In genomic region chr3:140050396-140050795, GRCh38 we compare ENCODE assay signal across 30 cellular contexts.
"Had no signal": no experiment of that assay in that cellular context is flagged by ENCODE, and none has a peak within 500 bp of the region (broad histone marks: within the 10 kb centered on the region; RNA-seq: fewer than 3 reads in every experiment).

No MANE protein-coding gene starts in this region.

- H3K9me3 Mint-ChIP-seq: activated CD4-positive, alpha-beta memory T cell treated with anti-CD3 and anti-CD28 coated beads for 36 hours; activated naive CD8-positive, alpha-beta T cell treated with anti-CD3 and anti-CD28 coated beads for 36 hours; activated naive CD8-positive, alpha-beta T cell treated with anti-CD3 and anti-CD28 coated beads, Interleukin-2, amount 50 U/mL, for 24 hours; activated T-helper 1 cell treated with anti-CD3 and anti-CD28 coated beads, Interleukin-12 subunit alpha, Interleukin-12 subunit beta, Interleukin-2, Interleukin-4 antibody, amounts not matched to agents 30 ng/mL and 10 ng/mL and 1 ng/mL, durations not matched to agents 14 hours and 24 hours and 36 hours; activated T-helper 2 cell treated with anti-CD3 and anti-CD28 coated beads, Interferon-gamma antibody, Interleukin-2, Interleukin-4, amounts not matched to agents 10 μg/mL and 5 μg/mL and 100 μg/mL, durations not matched to agents 14 hours and 24 hours and 36 hours had no signal

- H3K4me1 Mint-ChIP-seq: activated CD4-positive, alpha-beta T cell treated with anti-CD3 and anti-CD28 coated beads for 36 hours; activated CD4-positive, alpha-beta T cell treated with anti-CD3 and anti-CD28 coated beads, Interleukin-2, amount 10 ng/mL, durations not matched to agents 24 days and 14 days; activated CD8-positive, alpha-beta memory T cell treated with anti-CD3 and anti-CD28 coated beads, Interleukin-2, amount 10 ng/mL, durations not matched to agents 7 days and 5 days; activated naive CD4-positive, alpha-beta T cell treated with anti-CD3 and anti-CD28 coated beads, Interleukin-2, amount 50 U/mL, for 24 hours; activated naive CD8-positive, alpha-beta T cell treated with anti-CD3 and anti-CD28 coated beads for 36 hours; activated naive CD8-positive, alpha-beta T cell treated with anti-CD3 and anti-CD28 coated beads, Interleukin-2, amount 50 U/mL, for 24 hours had no signal

- H3K4me3 ChIP-seq: adrenal gland, body of pancreas, coronary artery, dorsolateral prefrontal cortex, esophagus squamous epithelium, gastroesophageal sphincter had no signal

- H3K36me3 ChIP-seq: adrenal gland, esophagus squamous epithelium, gastroesophageal sphincter had no signal

- H3K9me3 ChIP-seq: adrenal gland, body of pancreas, esophagus squamous epithelium, gastroesophageal sphincter had no signal

- ATAC-seq: activated CD4-positive, alpha-beta T cell treated with anti-CD3 and anti-CD28 coated beads for 36 hours; activated CD8-positive, alpha-beta memory T cell treated with anti-CD3 and anti-CD28 coated beads, Interleukin-2, amount 10 ng/mL, durations not matched to agents 7 days and 5 days; activated CD8-positive, alpha-beta T cell treated with anti-CD3 and anti-CD28 coated beads, Interleukin-2, amount 10 ng/mL, durations not matched to agents 7 days and 5 days; activated naive CD8-positive, alpha-beta T cell treated with anti-CD3 and anti-CD28 coated beads, Interleukin-2, amount 50 U/mL, for 24 hours; body of pancreas; gastroesophageal sphincter had no signal

- H3K36me3 Mint-ChIP-seq: activated CD4-positive, alpha-beta memory T cell treated with anti-CD3 and anti-CD28 coated beads for 36 hours; activated CD8-positive, alpha-beta memory T cell treated with anti-CD3 and anti-CD28 coated beads, Interleukin-2, amount 10 ng/mL, durations not matched to agents 7 days and 5 days; activated naive CD4-positive, alpha-beta T cell treated with anti-CD3 and anti-CD28 coated beads, Interleukin-2, amount 50 U/mL, for 24 hours; activated naive CD8-positive, alpha-beta T cell treated with anti-CD3 and anti-CD28 coated beads for 36 hours had no signal

- H3K4me1 ChIP-seq: adrenal gland, esophagus squamous epithelium, gastroesophageal sphincter had no signal

- H3K27me3 Mint-ChIP-seq: activated CD4-positive, alpha-beta T cell treated with anti-CD3 and anti-CD28 coated beads, Interleukin-2, amount 10 ng/mL, durations not matched to agents 24 days and 14 days; activated CD8-positive, alpha-beta memory T cell treated with anti-CD3 and anti-CD28 coated beads, Interleukin-2, amount 10 ng/mL, durations not matched to agents 7 days and 5 days; dendritic cell treated with granulocyte-macrophage colony-stimulating factor and Interleukin-4, amounts not matched to agents 40 ng/mL and 50 ng/mL, for 4 days had no signal

- H3K4me3 Mint-ChIP-seq: activated CD4-positive, alpha-beta memory T cell treated with anti-CD3 and anti-CD28 coated beads for 36 hours; activated CD4-positive, alpha-beta T cell treated with anti-CD3 and anti-CD28 coated beads for 36 hours; activated CD4-positive, alpha-beta T cell treated with anti-CD3 and anti-CD28 coated beads, Interleukin-2, amount 10 ng/mL, durations not matched to agents 24 days and 14 days; activated CD8-positive, alpha-beta memory T cell treated with anti-CD3 and anti-CD28 coated beads, Interleukin-2, amount 10 ng/mL, durations not matched to agents 7 days and 5 days; activated CD8-positive, alpha-beta T cell treated with anti-CD3 and anti-CD28 coated beads, Interleukin-2, amount 10 ng/mL, durations not matched to agents 7 days and 5 days; activated naive CD4-positive, alpha-beta T cell treated with anti-CD3 and anti-CD28 coated beads for 36 hours; activated naive CD4-positive, alpha-beta T cell treated with anti-CD3 and anti-CD28 coated beads, Interleukin-2, amount 50 U/mL, for 24 hours; activated naive CD8-positive, alpha-beta T cell treated with anti-CD3 and anti-CD28 coated beads for 36 hours; activated naive CD8-positive, alpha-beta T cell treated with anti-CD3 and anti-CD28 coated beads, Interleukin-2, amount 50 U/mL, for 24 hours; activated T-helper 1 cell treated with anti-CD3 and anti-CD28 coated beads, Interleukin-12 subunit alpha, Interleukin-12 subunit beta, Interleukin-2, Interleukin-4 antibody, amounts not matched to agents 30 ng/mL and 10 ng/mL and 1 ng/mL, durations not matched to agents 14 hours and 24 hours and 36 hours; dendritic cell treated with granulocyte-macrophage colony-stimulating factor and Interleukin-4, amounts not matched to agents 40 ng/mL and 50 ng/mL, for 4 days had no signal

- H3K27ac ChIP-seq: adrenal gland, body of pancreas, coronary artery, dorsolateral prefrontal cortex, esophagus squamous epithelium, gastroesophageal sphincter had no signal

- DNase-seq: activated CD4-positive, alpha-beta memory T cell treated with anti-CD3 and anti-CD28 coated beads for 36 hours; activated CD4-positive, alpha-beta T cell treated with anti-CD3 and anti-CD28 coated beads for 36 hours; activated CD4-positive, alpha-beta T cell treated with anti-CD3 and anti-CD28 coated beads, Interleukin-2, amount 10 ng/mL, durations not matched to agents 24 days and 14 days; activated CD4-positive, CD25-positive, alpha-beta regulatory T cell; activated CD4-positive, CD25-positive, alpha-beta regulatory T cell treated with anti-CD3 and anti-CD28 coated beads, Interleukin-2, amount 50 U/mL, for 72 hours; activated CD8-positive, alpha-beta memory T cell treated with anti-CD3 and anti-CD28 coated beads, Interleukin-2, amount 10 ng/mL, durations not matched to agents 7 days and 5 days; activated CD8-positive, alpha-beta memory T cell treated with anti-CD3 and anti-CD28 coated beads, Interleukin-2, amount 50 U/mL, for 4 hours; activated CD8-positive, alpha-beta T cell treated with anti-CD3 and anti-CD28 coated beads, Interleukin-2, amount 10 ng/mL, durations not matched to agents 7 days and 5 days; activated effector memory CD4-positive, alpha-beta T cell treated with anti-CD3 and anti-CD28 coated beads, Interleukin-2, amount 50 U/mL, for 16 hours; activated naive CD4-positive, alpha-beta T cell treated with anti-CD3 and anti-CD28 coated beads for 36 hours; activated naive CD8-positive, alpha-beta T cell treated with anti-CD3 and anti-CD28 coated beads for 36 hours; activated naive CD8-positive, alpha-beta T cell treated with anti-CD3 and anti-CD28 coated beads, Interleukin-2, amount 50 U/mL, for 24 hours; activated T-cell treated with anti-CD3 and anti-CD28 coated beads, Interleukin-2, amount 50 U/mL, for 1 hour; activated T-cell treated with anti-CD3 and anti-CD28 coated beads, Interleukin-2, amount 50 U/mL, for 48 hours; adrenal gland; amygdala; aorta; body of pancreas; dorsolateral prefrontal cortex; effector memory CD4-positive, alpha-beta T cell; erythroblast; esophagus squamous epithelium; foreskin melanocyte; T-helper 2 cell had no signal

- H3K27ac Mint-ChIP-seq: activated CD4-positive, alpha-beta memory T cell treated with anti-CD3 and anti-CD28 coated beads for 36 hours; activated CD4-positive, alpha-beta T cell treated with anti-CD3 and anti-CD28 coated beads for 36 hours; activated CD4-positive, alpha-beta T cell treated with anti-CD3 and anti-CD28 coated beads, Interleukin-2, amount 10 ng/mL, durations not matched to agents 24 days and 14 days; activated CD8-positive, alpha-beta memory T cell treated with anti-CD3 and anti-CD28 coated beads, Interleukin-2, amount 10 ng/mL, durations not matched to agents 7 days and 5 days; activated CD8-positive, alpha-beta T cell treated with anti-CD3 and anti-CD28 coated beads, Interleukin-2, amount 10 ng/mL, durations not matched to agents 7 days and 5 days; activated naive CD4-positive, alpha-beta T cell treated with anti-CD3 and anti-CD28 coated beads for 36 hours; activated naive CD4-positive, alpha-beta T cell treated with anti-CD3 and anti-CD28 coated beads, Interleukin-2, amount 50 U/mL, for 24 hours; activated naive CD8-positive, alpha-beta T cell treated with anti-CD3 and anti-CD28 coated beads for 36 hours; activated naive CD8-positive, alpha-beta T cell treated with anti-CD3 and anti-CD28 coated beads, Interleukin-2, amount 50 U/mL, for 24 hours; activated T-helper 1 cell treated with anti-CD3 and anti-CD28 coated beads, Interleukin-12 subunit alpha, Interleukin-12 subunit beta, Interleukin-2, Interleukin-4 antibody, amounts not matched to agents 30 ng/mL and 10 ng/mL and 1 ng/mL, durations not matched to agents 14 hours and 24 hours and 36 hours; activated T-helper 2 cell treated with anti-CD3 and anti-CD28 coated beads, Interferon-gamma antibody, Interleukin-2, Interleukin-4, amounts not matched to agents 10 μg/mL and 5 μg/mL and 100 μg/mL, durations not matched to agents 14 hours and 24 hours and 36 hours; dendritic cell treated with granulocyte-macrophage colony-stimulating factor and Interleukin-4, amounts not matched to agents 40 ng/mL and 50 ng/mL, for 4 days had no signal

- H3K27me3 ChIP-seq: adrenal gland, body of pancreas, dorsolateral prefrontal cortex, esophagus squamous epithelium, gastroesophageal sphincter had no signal
